ENCODE assay signal across 1 cellular context in the genomic region with DNA sequence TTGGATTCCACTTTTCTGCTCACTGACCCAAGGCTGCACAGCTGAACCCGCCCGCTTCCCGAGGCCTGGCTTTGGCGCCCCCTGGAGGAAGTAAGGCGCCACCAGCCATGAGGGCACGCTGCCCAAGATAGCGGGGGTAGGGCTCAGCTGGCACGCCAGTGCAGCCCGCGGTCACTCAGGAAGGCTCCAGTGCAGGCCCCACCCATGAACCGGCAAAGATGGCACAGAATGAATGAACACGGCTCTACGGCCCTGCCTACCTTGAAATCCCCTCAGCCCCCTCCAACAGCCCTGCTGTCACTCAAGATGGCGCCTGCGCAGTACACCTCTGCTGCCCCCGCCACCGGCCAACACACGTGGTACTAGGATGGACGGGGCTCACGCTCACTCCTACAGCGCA.
TF ChIP-seq lines count a peak whose summit lies in the region.

No MANE protein-coding gene starts in this region.

TF ChIP-seq in H1, 55 proteins besides CTCF, POLR2A, EP300 and RAD21:
- no peak for TF ChIP-seq CBX5 (IDR thresholded peaks at IDR 0.05; ENCODE audit: low read depth, low read length)
- TF ChIP-seq POU5F1 (IDR thresholded peaks at IDR 0.05; ENCODE audit: low read depth, low read length), result no peak
- TF ChIP-seq POLR2AphosphoS5 (IDR thresholded peaks at IDR 0.05; ENCODE audit: low read depth, low read length), result no peak
- no peak for TF ChIP-seq RBBP5 (IDR thresholded peaks at IDR 0.05; ENCODE audit: borderline replicate concordance, low read depth, low read length)
- no peak for TF ChIP-seq ASH2L (IDR thresholded peaks at IDR 0.05; ENCODE audit: low read length)
- TF ChIP-seq, protein P1, sequence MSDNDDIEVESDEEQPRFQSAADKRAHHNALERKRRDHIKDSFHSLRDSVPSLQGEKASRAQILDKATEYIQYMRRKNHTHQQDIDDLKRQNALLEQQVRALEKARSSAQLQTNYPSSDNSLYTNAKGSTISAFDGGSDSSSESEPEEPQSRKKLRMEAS (IDR thresholded peaks at IDR 0.05), result no peak
- TF ChIP-seq ATF2 (IDR thresholded peaks at IDR 0.05; ENCODE audit: low read length), result no peak
- TF ChIP-seq ZNF274 (IDR thresholded peaks at IDR 0.05; ENCODE audit: borderline replicate concordance, extremely low read depth, low read length), result no peak
- TF ChIP-seq TBP (IDR thresholded peaks at IDR 0.05; ENCODE audit: low read depth, low read length), result no peak
- TF ChIP-seq CTBP2 (IDR thresholded peaks at IDR 0.05; ENCODE audit: borderline replicate concordance, insufficient read depth, insufficient read length, low read length), result no peak
- no peak for TF ChIP-seq EGR1 (IDR thresholded peaks at IDR 0.05; ENCODE audit: borderline replicate concordance, low read depth, low read length)
- TF ChIP-seq SP2 (IDR thresholded peaks at IDR 0.05; ENCODE audit: low read length), result no peak
- no peak for TF ChIP-seq KDM5A (IDR thresholded peaks at IDR 0.05; ENCODE audit: low read length)
- no peak for TF ChIP-seq TEAD4 (IDR thresholded peaks at IDR 0.05; ENCODE audit: low read depth, low read length)
- no peak for TF ChIP-seq FOSL1 (IDR thresholded peaks at IDR 0.05; ENCODE audit: insufficient read depth, low read depth, low read length)
